In genomic region chr10:65319493-65319892, GRCh38 we compare ENCODE assay signal across 35 cellular contexts.
"Had no signal": no experiment of that assay in that cellular context is flagged by ENCODE, and none has a peak within 500 bp of the region (broad histone marks: within the 10 kb centered on the region; RNA-seq: fewer than 3 reads in every experiment).

No MANE protein-coding gene starts in this region.

- DNase-seq: activated CD4-positive, alpha-beta T cell treated with anti-CD3 and anti-CD28 coated beads for 4 hours; activated CD4-positive, alpha-beta T cell treated with anti-CD3 and anti-CD28 coated beads, Interleukin-2, amount 50 U/mL, for 4 hours; activated naive CD4-positive, alpha-beta T cell treated with Interleukin-2 at 50 U/mL for 16 hours; activated naive CD8-positive, alpha-beta T cell treated with anti-CD3 and anti-CD28 coated beads for 36 hours; activated T-cell treated with anti-CD3 and anti-CD28 coated beads for 4 hours; activated T-cell treated with anti-CD3 and anti-CD28 coated beads, Interleukin-2, amount 50 U/mL, for 72 hours; adrenal gland; aorta; cerebellar nuclear complex; colonic mucosa; dorsolateral prefrontal cortex; effector memory CD4-positive, alpha-beta T cell; hippocampal formation; left cardiac atrium; left ventricle myocardium superior; midbrain; ovary; right lobe of liver; stimulated activated CD4-positive, alpha-beta T cell treated with anti-CD3 and anti-CD28 coated beads, Interleukin-1b, Interleukin-23, amount 100 ng/mL, for 48 hours; stimulated activated naive B cell treated with anti-CD40 and anti-IgM and Interleukin-4, amounts not matched to agents 10 μg/mL and 1 μg/mL and 100 μg/mL, for 72 hours; stomach; T-helper 9 cell; tibial artery; upper lobe of right lung had no signal

- ATAC-seq: activated T-cell treated with anti-CD3 and anti-CD28 coated beads, Interleukin-2, amount 50 U/mL, for 72 hours; gastroesophageal sphincter; left cardiac atrium; left ventricle myocardium superior; natural killer cell treated with Interleukin-12 subunit alpha and Interleukin-12 subunit beta and Interleukin-15 and Interleukin-18, amount 100 ng/mL, for 72 hours; stimulated activated naive B cell treated with anti-CD40 and anti-IgM and Interleukin-4, amounts not matched to agents 10 μg/mL and 1 μg/mL and 100 μg/mL, for 72 hours; upper lobe of right lung had no signal

- H3K4me1 ChIP-seq: adrenal gland, colonic mucosa, gastroesophageal sphincter, right lobe of liver, suprapubic skin, tibial artery, upper lobe of right lung had no signal

- H3K27ac ChIP-seq: adrenal gland, cardiac muscle cell, colonic mucosa, dorsolateral prefrontal cortex, gastroesophageal sphincter, ovary, right lobe of liver, skin epidermis, stomach, suprapubic skin, tibial artery, upper lobe of right lung, VCaP had no signal

- H3K9me3 ChIP-seq: adrenal gland, colonic mucosa, gastroesophageal sphincter, ovary, right lobe of liver, stomach, suprapubic skin, tibial artery, upper lobe of right lung had no signal

- H3K4me3 Mint-ChIP-seq: activated naive CD8-positive, alpha-beta T cell treated with anti-CD3 and anti-CD28 coated beads for 36 hours; activated T-cell treated with anti-CD3 and anti-CD28 coated beads, Interleukin-2, amount 50 U/mL, for 72 hours; brain; natural killer cell treated with Interleukin-12 subunit alpha and Interleukin-12 subunit beta and Interleukin-15 and Interleukin-18, amount 100 ng/mL, for 72 hours; stimulated activated naive B cell treated with anti-CD40 and anti-IgM and Interleukin-4, amounts not matched to agents 10 μg/mL and 1 μg/mL and 100 μg/mL, for 72 hours; T-helper 1 cell treated with Interleukin-12 subunit alpha and Interleukin-12 subunit beta and Interleukin-4 antibody, amounts not matched to agents 30 μg/mL and 1 μg/mL, for 36 hours had no signal

- H3K27me3 Mint-ChIP-seq: activated naive CD8-positive, alpha-beta T cell treated with anti-CD3 and anti-CD28 coated beads for 36 hours; brain; natural killer cell treated with Interleukin-12 subunit alpha and Interleukin-12 subunit beta and Interleukin-15 and Interleukin-18, amount 100 ng/mL, for 72 hours; progenitor cell of endocrine pancreas; stimulated activated naive B cell treated with anti-CD40 and anti-IgM and Interleukin-4, amounts not matched to agents 10 μg/mL and 1 μg/mL and 100 μg/mL, for 72 hours had no signal

- H3K36me3 Mint-ChIP-seq: activated naive CD8-positive, alpha-beta T cell treated with anti-CD3 and anti-CD28 coated beads for 36 hours; brain; stimulated activated naive B cell treated with anti-CD40 and anti-IgM and Interleukin-4, amounts not matched to agents 10 μg/mL and 1 μg/mL and 100 μg/mL, for 72 hours had no signal

- H3K9me3 Mint-ChIP-seq: brain; T-helper 1 cell treated with Interleukin-12 subunit alpha and Interleukin-12 subunit beta and Interleukin-4 antibody, amounts not matched to agents 30 μg/mL and 1 μg/mL, for 36 hours had no signal

- FAIRE-seq: keratinocyte, TTC549 had no signal

- H3K4me3 ChIP-seq: adrenal gland, cardiac muscle cell, colonic mucosa, dorsolateral prefrontal cortex, gastroesophageal sphincter, ovary, right lobe of liver, skin epidermis, stomach, suprapubic skin, tibial artery, upper lobe of right lung had no signal

- H3K4me1 Mint-ChIP-seq: activated naive CD8-positive, alpha-beta T cell treated with anti-CD3 and anti-CD28 coated beads for 36 hours; stimulated activated naive B cell treated with anti-CD40 and anti-IgM and Interleukin-4, amounts not matched to agents 10 μg/mL and 1 μg/mL and 100 μg/mL, for 72 hours had no signal

- H3K27me3 ChIP-seq: adrenal gland, cardiac muscle cell, colonic mucosa, dorsolateral prefrontal cortex, gastroesophageal sphincter, ovary, right lobe of liver, stomach, suprapubic skin, tibial artery, upper lobe of right lung had no signal

- H3K27ac Mint-ChIP-seq: activated naive CD8-positive, alpha-beta T cell treated with anti-CD3 and anti-CD28 coated beads for 36 hours; activated T-cell treated with anti-CD3 and anti-CD28 coated beads, Interleukin-2, amount 50 U/mL, for 72 hours; natural killer cell treated with Interleukin-12 subunit alpha and Interleukin-12 subunit beta and Interleukin-15 and Interleukin-18, amount 100 ng/mL, for 72 hours; progenitor cell of endocrine pancreas; stimulated activated naive B cell treated with anti-CD40 and anti-IgM and Interleukin-4, amounts not matched to agents 10 μg/mL and 1 μg/mL and 100 μg/mL, for 72 hours; T-helper 1 cell treated with Interleukin-12 subunit alpha and Interleukin-12 subunit beta and Interleukin-4 antibody, amounts not matched to agents 30 μg/mL and 1 μg/mL, for 36 hours had no signal

- H3K36me3 ChIP-seq: adrenal gland, cardiac muscle cell, colonic mucosa, gastroesophageal sphincter, ovary, right lobe of liver, stomach, suprapubic skin, tibial artery, upper lobe of right lung had no signal
